Comparison of ENCODE assay signal across 26 cellular contexts in genomic region chr4:80730158-80730557, GRCh38.
"Had no signal": no experiment of that assay in that cellular context is flagged by ENCODE, and none has a peak within 500 bp of the region (broad histone marks: within the 10 kb centered on the region; RNA-seq: fewer than 3 reads in every experiment).

No MANE protein-coding gene starts in this region.

- H3K4me1 ChIP-seq: left lung, lower lobe of right lung, right atrium auricular region, right lobe of liver, suprapubic skin, tibial artery, uterus had no signal

- H3K27ac ChIP-seq: left lung, lower lobe of right lung, ovary, right atrium auricular region, right lobe of liver, suprapubic skin, thoracic aorta, tibial artery, uterus had no signal

- H3K4me3 Mint-ChIP-seq: naive thymus-derived CD8-positive, alpha-beta T cell; nephron; stimulated activated naive B cell treated with anti-CD40 and anti-IgM and Interleukin-4, amounts not matched to agents 10 μg/mL and 1 μg/mL and 100 μg/mL, for 72 hours; stimulated activated naive CD8-positive, alpha-beta T cell treated with anti-CD3 and anti-CD28 coated beads, Interleukin-15, Interleukin-2, amounts not matched to agents 100 ng/mL and 50 ng/mL, for 24 hours had no signal

- H3K36me3 ChIP-seq: left lung, lower lobe of right lung, ovary, right atrium auricular region, right lobe of liver, suprapubic skin, thoracic aorta, tibial artery, uterus had no signal

- H3K36me3 Mint-ChIP-seq: stimulated activated naive B cell treated with anti-CD40 and anti-IgM and Interleukin-4, amounts not matched to agents 10 μg/mL and 1 μg/mL and 100 μg/mL, for 72 hours had no signal

- H3K4me3 ChIP-seq: left lung, lower lobe of right lung, ovary, right atrium auricular region, right lobe of liver, smooth muscle cell, suprapubic skin, thoracic aorta, tibial artery, uterus had no signal

- H3K27me3 Mint-ChIP-seq: naive thymus-derived CD8-positive, alpha-beta T cell; progenitor cell of endocrine pancreas; stimulated activated naive CD8-positive, alpha-beta T cell treated with anti-CD3 and anti-CD28 coated beads, Interleukin-15, Interleukin-2, amounts not matched to agents 100 ng/mL and 50 ng/mL, for 24 hours had no signal

- DNase-seq: hypothalamus; immature natural killer cell; kidney; left colon; left lung; lower lobe of right lung; mammary epithelial cell; mesenchymal stem cell; naive thymus-derived CD8-positive, alpha-beta T cell; ovary; right lobe of liver; stimulated activated CD4-positive, alpha-beta T cell treated with anti-CD3 and anti-CD28 coated beads, Interleukin-1b, Interleukin-23, amount 100 ng/mL, for 48 hours; stimulated activated CD4-positive, alpha-beta T cell treated with anti-CD3 and anti-CD28 coated beads, Interleukin-2, amount 100 ng/mL, for 48 hours; stimulated activated CD4-positive, alpha-beta T cell treated with anti-CD3 and anti-CD28 coated beads, Interleukin-4, amount 100 ng/mL, for 4 hours; stimulated activated CD8-positive, alpha-beta memory T cell treated with anti-CD3 and anti-CD28 coated beads, Interleukin-4, amount 100 ng/mL, for 48 hours; stimulated activated naive B cell treated with anti-CD40 and anti-IgM and Interleukin-4, amounts not matched to agents 10 μg/mL and 1 μg/mL and 100 μg/mL, for 72 hours; tibial artery; trophoblast cell; uterus had no signal

- H3K4me1 Mint-ChIP-seq: immature natural killer cell, nephron had no signal

- H3K9me3 Mint-ChIP-seq: stimulated activated naive B cell treated with anti-CD40 and anti-IgM and Interleukin-4, amounts not matched to agents 10 μg/mL and 1 μg/mL and 100 μg/mL, for 72 hours had no signal

- H3K27ac Mint-ChIP-seq: immature natural killer cell; nephron; progenitor cell of endocrine pancreas; stimulated activated naive B cell treated with anti-CD40 and anti-IgM and Interleukin-4, amounts not matched to agents 10 μg/mL and 1 μg/mL and 100 μg/mL, for 72 hours; stimulated activated naive CD8-positive, alpha-beta T cell treated with anti-CD3 and anti-CD28 coated beads, Interleukin-15, Interleukin-2, amounts not matched to agents 100 ng/mL and 50 ng/mL, for 24 hours had no signal

- H3K9me3 ChIP-seq: left lung, lower lobe of right lung, ovary, right atrium auricular region, right lobe of liver, suprapubic skin, thoracic aorta, tibial artery, uterus had no signal

- ATAC-seq: left colon; left lung; lower lobe of right lung; naive thymus-derived CD8-positive, alpha-beta T cell; right lobe of liver; stimulated activated naive B cell treated with anti-CD40 and anti-IgM and Interleukin-4, amounts not matched to agents 10 μg/mL and 1 μg/mL and 100 μg/mL, for 72 hours had no signal
